ENCODE assay signal across 11 cellular contexts in the genomic region with DNA sequence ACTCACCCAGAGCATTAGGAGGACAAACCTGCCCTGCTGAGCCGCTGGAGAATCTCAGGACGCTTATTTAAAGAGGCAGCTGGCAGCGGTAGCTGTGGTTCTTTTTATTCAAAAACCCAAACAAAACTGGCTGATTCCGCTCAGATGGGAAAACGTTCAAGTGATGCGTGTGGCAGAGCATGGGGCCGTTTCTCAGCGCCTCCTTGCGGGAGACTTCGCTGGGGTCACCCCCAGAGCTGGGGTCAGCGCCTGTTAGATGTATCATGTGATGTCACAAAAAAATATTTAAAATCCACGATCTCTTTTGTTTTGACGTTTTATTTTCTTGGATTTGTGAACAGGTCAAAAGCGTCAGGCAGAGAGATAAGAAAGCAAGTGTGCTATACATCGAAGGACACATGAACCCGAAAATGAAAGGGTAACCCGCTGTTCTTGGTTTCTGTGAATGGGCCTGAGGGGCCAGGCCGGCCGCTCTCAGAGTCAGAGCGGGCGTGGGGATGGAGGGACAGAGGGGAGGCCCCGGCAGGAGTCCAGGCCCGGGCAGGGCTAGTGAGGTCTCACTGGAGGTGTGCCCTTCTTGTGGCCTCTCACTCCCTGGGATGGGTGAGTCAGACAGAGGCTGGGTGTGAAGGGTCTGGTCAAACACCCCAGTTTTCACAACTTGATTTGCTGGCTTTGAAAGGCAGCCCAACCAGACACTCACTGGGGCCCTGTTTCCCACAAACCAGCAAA.
"Had no signal": no experiment of that assay in that cellular context is flagged by ENCODE, and none has a peak within 500 bp of the region (broad histone marks: within the 10 kb centered on the region; RNA-seq: fewer than 3 reads in every experiment).

No MANE protein-coding gene starts in this region.

- DNase-seq: activated CD4-positive, alpha-beta T cell treated with anti-CD3 and anti-CD28 coated beads, Interleukin-2, amount 50 U/mL, for 1 hour; activated CD8-positive, alpha-beta memory T cell treated with anti-CD3 and anti-CD28 coated beads for 24 hours; activated naive CD4-positive, alpha-beta T cell; activated naive CD8-positive, alpha-beta T cell treated with anti-CD3 and anti-CD28 coated beads, Interleukin-2, amount 10 ng/mL, durations not matched to agents 7 days and 5 days; gastrocnemius medialis; naive B cell; occipital lobe; SW 1271 had no signal

- H3K9me3 ChIP-seq: breast epithelium, gastrocnemius medialis, right lobe of liver had no signal

- H3K27ac ChIP-seq: gastrocnemius medialis, right lobe of liver had no signal

- H3K27me3 ChIP-seq: breast epithelium, gastrocnemius medialis, right lobe of liver had no signal

- ATAC-seq: gastrocnemius medialis, right lobe of liver had no signal

- H3K4me3 ChIP-seq: breast epithelium, gastrocnemius medialis, lung, right lobe of liver had no signal
